ENCODE assay signal across 9 cellular contexts in genomic region chr9:98045234-98046160, GRCh38. TPM values are rescaled to one million over a fixed set of nuclear protein-coding genes. Genes with fewer than 3 reads are reported as not detected.
A peak's percentile ranks its signal among the peaks of the same experiment; 100 is the strongest.
DNase-seq lines count a peak whose midpoint lies in the region; ATAC-seq and TF ChIP-seq lines count a peak whose summit lies in the region.
"Had no signal": no experiment of that assay in that cellular context is flagged by ENCODE, and none has a peak within 500 bp of the region (broad histone marks: within the 10 kb centered on the region; RNA-seq: fewer than 3 reads in every experiment).

No MANE protein-coding gene starts in this region.

- no peaks in the 10 kb centered on the region for H3K9me3 ChIP-seq in PC-3 (ENCODE audit: low read length)
- H3K9me3 ChIP-seq in sigmoid colon = no peaks in the 10 kb centered on the region
- peaks cover 3% of the 10 kb centered on the region for H3K9me3 ChIP-seq in WERI-Rb-1 (ENCODE audit: severe bottlenecking)

- TF ChIP-seq EP300 in sigmoid colon (IDR thresholded peaks at IDR 0.05) = no peak

- H3K79me2 ChIP-seq in PC-3 (ENCODE audit: low read length) = no peaks in the 10 kb centered on the region

- H3K27me3 ChIP-seq in PC-3 (ENCODE audit: low read length) (no peaks in the 10 kb centered on the region), sigmoid colon (no peaks in the 10 kb centered on the region), WERI-Rb-1 (ENCODE audit: insufficient read depth, low read depth, severe bottlenecking) (no peaks in the 10 kb centered on the region)
- H3K27me3 ChIP-seq: BLaER1 had no signal

- intact Hi-C loops in PC-3 (cut with micrococcal nuclease) = no loop called here
- intact Hi-C loops in sigmoid colon (cut with DNase I) = no loop called here

- no peaks in the 10 kb centered on the region for H3K4me1 ChIP-seq in PC-3 (ENCODE audit: insufficient read depth, low read length)
- no peaks in the 10 kb centered on the region for H3K4me1 ChIP-seq in sigmoid colon

- no peak overlapping the region for H3K4me2 ChIP-seq in PC-3 (ENCODE audit: low read length)
- H3K4me2 ChIP-seq: BLaER1 had no signal

- no peaks in the 10 kb centered on the region for H3F3A ChIP-seq in PC-3 (ENCODE audit: low read length, unreplicated experiment)

- H2AFZ ChIP-seq in PC-3 (ENCODE audit: low read length) = no peak overlapping the region

- POLR2A ChIA-PET in PC-3 (lab: Charles Lee; ENCODE audit: unreplicated experiment) = no interaction called here

- CTCF ChIA-PET in PC-3 (lab: Charles Lee) = interaction anchor here (0.6 kb wide), 1 partner anchor 27 kb away, joined by 3 read pairs; no protein-coding TSS in a partner anchor

- H3K36me3 ChIP-seq in PC-3 (ENCODE audit: low read depth, low read length) = no peaks in the 10 kb centered on the region
- H3K36me3 ChIP-seq in sigmoid colon = no peaks in the 10 kb centered on the region
- no peaks in the 10 kb centered on the region for H3K36me3 ChIP-seq in WERI-Rb-1
- H3K36me3 ChIP-seq: BLaER1 had no signal

- TF ChIP-seq POLR2A in sigmoid colon (IDR thresholded peaks at IDR 0.05) = no peak

- WGBS in sigmoid colon, 2 donors = 60 to 78% methylated on average over 6 of the region's 6 CpGs

- no peaks in the 10 kb centered on the region for H3K9me2 ChIP-seq in PC-3 (replicated peaks; ENCODE audit: low read length)

- ATAC-seq in HG02981 (IDR thresholded peaks at IDR 0.05; ENCODE audit: unreplicated experiment) = peak; percentile 87
- ATAC-seq in PC-3 = no peak

- no peak for TF ChIP-seq CTCF in PC-3 (conservative IDR thresholded peaks at IDR 0.05; ENCODE audit: low read depth, low read length)
- no peak for TF ChIP-seq CTCF in sigmoid colon (IDR thresholded peaks at IDR 0.05)
- no peak for TF ChIP-seq CTCF in WERI-Rb-1 (IDR thresholded peaks at IDR 0.05; ENCODE audit: low read depth, low read length)

- peak; percentile 65 for DNase-seq in activated CD8-positive, alpha-beta memory T cell treated with anti-CD3 and anti-CD28 coated beads for 24 hours
- no peak for DNase-seq in activated CD8-positive, alpha-beta memory T cell treated with anti-CD3 and anti-CD28 coated beads, Interleukin-2, amount 50 U/mL, for 4 hours
- peak; percentile 8 for DNase-seq in PC-3
- DNase-seq in central memory CD4-positive, alpha-beta T cell = peak; percentile 73
- DNase-seq in stimulated activated naive CD4-positive, alpha-beta T cell (lab: John Stamatoyannopoulos, UW) = peak in 4 of 6 experiments; percentile 6 to 78 (median 68)
- DNase-seq in sigmoid colon = no peak
- no peak for DNase-seq in WERI-Rb-1

- no TSS peak for BruUV-seq in PC-3 (replicated peaks; lab: Mats Ljungman, UMichigan)

- no peak overlapping the region for H3K9ac ChIP-seq in PC-3 (ENCODE audit: low read length)
- H3K9ac ChIP-seq: BLaER1 had no signal

- no peak overlapping the region for H3K27ac ChIP-seq in PC-3 (ENCODE audit: low read length)
- H3K27ac ChIP-seq in sigmoid colon = no peak overlapping the region
- no peak overlapping the region for H3K27ac ChIP-seq in WERI-Rb-1
- H3K27ac ChIP-seq: BLaER1 had no signal

- no peaks in the 10 kb centered on the region for H4K20me1 ChIP-seq in PC-3 (ENCODE audit: low read length)
- H4K20me1 ChIP-seq: BLaER1 had no signal

- no peak overlapping the region for H3K4me3 ChIP-seq in PC-3 (ENCODE audit: low read length)
- H3K4me3 ChIP-seq in sigmoid colon = no peak overlapping the region
- no peak overlapping the region for H3K4me3 ChIP-seq in WERI-Rb-1 (ENCODE audit: low read depth, low read length)
- H3K4me3 ChIP-seq: BLaER1 had no signal

RNA-seq across cellular contexts. Expression of gene NANS, which starts 11.0 kb away (rescaled TPM):
- total RNA-seq in PC-3 (2014; rRNA removed) = 93.0 and 94.8 TPM in 2 replicates
- 10 to 100 TPM; 24.6 to 38.1 (median 28.4) TPM for total RNA-seq in sigmoid colon
- polyA plus RNA-seq in sigmoid colon = 100 to 1,000 TPM; 316 to 470 (median 434) TPM

Comparison
In these comparisons a context has a peak if more than half of its experiments do, and no peak if none do; other contexts are left out.
1. DNase-seq: peak in activated CD8-positive, alpha-beta memory T cell treated with anti-CD3 and anti-CD28 coated beads for 24 hours (single experiment), PC-3 (single experiment), central memory CD4-positive, alpha-beta T cell (single experiment) and stimulated activated naive CD4-positive, alpha-beta T cell (4 of 6); none in activated CD8-positive, alpha-beta memory T cell treated with anti-CD3 and anti-CD28 coated beads, Interleukin-2, amount 50 U/mL, for 4 hours (single experiment), sigmoid colon (single experiment) and WERI-Rb-1 (single experiment).